In genomic region chr12:127113945-127114344, GRCh38 we compare ENCODE assay signal across 24 cellular contexts.
"Had no signal": no experiment of that assay in that cellular context is flagged by ENCODE, and none has a peak within 500 bp of the region (broad histone marks: within the 10 kb centered on the region; RNA-seq: fewer than 3 reads in every experiment).

No MANE protein-coding gene starts in this region.

- H3K9me3 ChIP-seq: colonic mucosa, heart left ventricle, left ventricle myocardium inferior, lower lobe of right lung, psoas muscle, right lobe of liver, suprapubic skin, thyroid gland, upper lobe of left lung, uterus had no signal

- H3K27me3 ChIP-seq: colonic mucosa, right lobe of liver, suprapubic skin, thyroid gland, upper lobe of left lung, uterus had no signal

- H3K4me1 Mint-ChIP-seq: immature natural killer cell, naive B cell, nephron had no signal

- DNase-seq: colonic mucosa; effector CD4-positive, alpha-beta T cell; heart left ventricle; hippocampal formation; immature natural killer cell; kidney; left cardiac atrium; left ventricle myocardium inferior; lower lobe of right lung; mesenchymal stem cell; midbrain; naive B cell; psoas muscle; retina; right lobe of liver; stimulated activated CD4-positive, alpha-beta T cell treated with anti-CD3 and anti-CD28 coated beads, Interleukin-4, amount 100 ng/mL, for 1 hour; stimulated activated CD8-positive, alpha-beta memory T cell treated with anti-CD3 and anti-CD28 coated beads, Interleukin-4, amount 100 ng/mL, for 48 hours; stimulated activated naive CD8-positive, alpha-beta T cell treated with anti-CD3 and anti-CD28 coated beads, Interleukin-15, Interleukin-2, amounts not matched to agents 100 U/mL and 50 U/mL, for 24 hours; thyroid gland; upper lobe of left lung; uterus had no signal

- H3K4me1 ChIP-seq: colonic mucosa, heart left ventricle, left ventricle myocardium inferior, lower lobe of right lung, psoas muscle, right lobe of liver, suprapubic skin, thyroid gland, upper lobe of left lung, uterus had no signal

- H3K36me3 ChIP-seq: colonic mucosa, heart left ventricle, left ventricle myocardium inferior, lower lobe of right lung, right lobe of liver, suprapubic skin, thyroid gland, upper lobe of left lung, uterus had no signal

- H3K4me3 Mint-ChIP-seq: immature natural killer cell; naive B cell; nephron; stimulated activated effector memory CD8-positive, alpha-beta T cell treated with anti-CD3 and anti-CD28 coated beads, Interleukin-12 subunit alpha, Interleukin-12 subunit beta, amount 100 ng/mL, for 72 hours had no signal

- H3K36me3 Mint-ChIP-seq: immature natural killer cell; naive B cell; stimulated activated effector memory CD8-positive, alpha-beta T cell treated with anti-CD3 and anti-CD28 coated beads, Interleukin-12 subunit alpha, Interleukin-12 subunit beta, amount 100 ng/mL, for 72 hours had no signal

- H3K9me3 Mint-ChIP-seq: nephron; stimulated activated effector memory CD8-positive, alpha-beta T cell treated with anti-CD3 and anti-CD28 coated beads, Interleukin-12 subunit alpha, Interleukin-12 subunit beta, amount 100 ng/mL, for 72 hours had no signal

- H3K4me3 ChIP-seq: colonic mucosa, heart left ventricle, left ventricle myocardium inferior, lower lobe of right lung, psoas muscle, right lobe of liver, suprapubic skin, thyroid gland, upper lobe of left lung, uterus had no signal

- H3K27ac Mint-ChIP-seq: immature natural killer cell; naive B cell; nephron; stimulated activated effector memory CD8-positive, alpha-beta T cell treated with anti-CD3 and anti-CD28 coated beads, Interleukin-12 subunit alpha, Interleukin-12 subunit beta, amount 100 ng/mL, for 72 hours had no signal

- H3K27ac ChIP-seq: colonic mucosa, heart left ventricle, left ventricle myocardium inferior, lower lobe of right lung, psoas muscle, right lobe of liver, suprapubic skin, thyroid gland, upper lobe of left lung, uterus had no signal
